12 cellular contexts compared by ENCODE assay signal in genomic region chr17:66549731-66550207, GRCh38.
DNase-seq lines count a peak whose midpoint lies in the region; ATAC-seq, FAIRE-seq and TF ChIP-seq lines count a peak whose summit lies in the region.
"Had no signal": no experiment of that assay in that cellular context is flagged by ENCODE, and none has a peak within 500 bp of the region (broad histone marks: within the 10 kb centered on the region; RNA-seq: fewer than 3 reads in every experiment).

No MANE protein-coding gene starts in this region.

- no peak for FAIRE-seq in GM12892 (lab: Jason Lieb, UNC)

- H3K4me3 ChIP-seq in DND-41 (ENCODE audit: low read depth in 1 of 2, low read length in 2 of 2), result no peak overlapping the region
- no peak overlapping the region for H3K4me3 ChIP-seq in choroid plexus epithelial cell (ENCODE audit: low read depth, low read length)

- no peaks in the 10 kb centered on the region; the same call in 1 of the 2 replicates for H4K20me1 ChIP-seq in DND-41 (ENCODE audit: insufficient read depth, low read length)

- no peak for TF ChIP-seq CTCF in DND-41 (IDR thresholded peaks at IDR 0.05; ENCODE audit: borderline replicate concordance, extremely low read depth, low read length, poor library complexity, severe bottlenecking)
- no peak for TF ChIP-seq CTCF in choroid plexus epithelial cell (conservative IDR thresholded peaks at IDR 0.05; ENCODE audit: low read depth, low read length)

- peaks cover 8% of the 10 kb centered on the region for H3K9me3 ChIP-seq in DND-41 (ENCODE audit: insufficient read depth, low read length, severe bottlenecking)

- ATAC-seq in DND-41 (ENCODE audit: insufficient read depth, low read depth), result no peak
- ATAC-seq: right cardiac atrium had no signal

- H3K36me3 ChIP-seq in DND-41 (ENCODE audit: insufficient read depth, low read length), result no peaks in the 10 kb centered on the region

- H3K27ac ChIP-seq in DND-41 (ENCODE audit: low read length) (0 out of 2 replicates have a peak overlapping the region, but pooled peaks have one; percentile 11), caudate nucleus (ENCODE audit: low read depth, low read length) (no peak overlapping the region)

- H3K9ac ChIP-seq in DND-41 (ENCODE audit: low read depth, low read length), result no peak overlapping the region

- H3K4me1 ChIP-seq in DND-41 (ENCODE audit: insufficient read depth, low read length), result peaks cover 29% of the 10 kb centered on the region

- H3K79me2 ChIP-seq in DND-41 (ENCODE audit: insufficient read depth, low read length), result peaks cover 22% of the 10 kb centered on the region

- no peak for TF ChIP-seq POLR2A in GM12892 (IDR thresholded peaks at IDR 0.05; ENCODE audit: low read depth, low read length)

- DNase-seq in DND-41 (no peak), LHCN-M2 (ENCODE audit: low read depth) (peak; percentile 71), choroid plexus epithelial cell (ENCODE audit: low read depth) (peak; percentile 92), myocyte (ENCODE audit: low read depth) (peak; percentile 45), caudate nucleus (lab: John Stamatoyannopoulos, UW) (no peak), GM12892 (ENCODE audit: insufficient read length) (no peak), SKM-1 treated with dmso at 0.1 percent for 144 hours (lab: John Stamatoyannopoulos, UW; ENCODE audit: unreplicated experiment) (no peak)
- no peak for DNase-seq in stimulated activated naive CD4-positive, alpha-beta T cell (lab: John Stamatoyannopoulos, UW)
- DNase-seq: central memory CD4-positive, alpha-beta T cell; NCI-H1105; NK-92 treated with Interleukin-12 subunit alpha and Interleukin-12 subunit beta, amount 100 ng/mL, for 24 hours; right cardiac atrium had no signal

- H3K4me2 ChIP-seq in DND-41 (ENCODE audit: insufficient read depth, low read length), result no peak overlapping the region

- no peaks in the 10 kb centered on the region for H3K27me3 ChIP-seq in DND-41 (ENCODE audit: insufficient read depth, low read length, poor library complexity)

- no peak overlapping the region for H2AFZ ChIP-seq in DND-41 (ENCODE audit: low read depth, low read length)

Comparison
In these comparisons a context has a peak if more than half of its experiments do, and no peak if none do; other contexts are left out.
1. DNase-seq: peak in LHCN-M2 (single experiment), choroid plexus epithelial cell (single experiment) and myocyte (single experiment); none in DND-41 (single experiment), caudate nucleus (0 of 61), GM12892 (single experiment), SKM-1 treated with dmso at 0.1 percent for 144 hours (single experiment) and stimulated activated naive CD4-positive, alpha-beta T cell (0 of 6).